ENCODE assay signal across 18 cellular contexts in genomic region chr10:37535459-37536246, GRCh38.
A peak's percentile ranks its signal among the peaks of the same experiment; 100 is the strongest.
DNase-seq lines count a peak whose midpoint lies in the region; ATAC-seq and TF ChIP-seq lines count a peak whose summit lies in the region.
"Had no signal": no experiment of that assay in that cellular context is flagged by ENCODE, and none has a peak within 500 bp of the region (broad histone marks: within the 10 kb centered on the region; RNA-seq: fewer than 3 reads in every experiment).

No MANE protein-coding gene starts in this region.

- H3K36me3 ChIP-seq in HUES64 (ENCODE audit: insufficient read depth, low read length), result no peaks in the 10 kb centered on the region
- H3K36me3 ChIP-seq in neuronal stem cell (replicated peaks in 1 of 2; ENCODE audit: control insufficient read depth in 2 of 2, insufficient read depth in 2 of 2, low read length in 2 of 2), result no peaks in the 10 kb centered on the region
- H3K36me3 ChIP-seq: gastrocnemius medialis had no signal

- H3K36me3 Mint-ChIP-seq in WTC11, result peaks cover 78% of the 10 kb centered on the region
- no peaks in the 10 kb centered on the region for H3K36me3 Mint-ChIP-seq in activated naive CD8-positive, alpha-beta T cell treated with anti-CD3 and anti-CD28 coated beads, Interleukin-2, amount 50 U/mL, for 24 hours (ENCODE audit: low read depth)
- H3K36me3 Mint-ChIP-seq: CD8-positive, alpha-beta memory T cell had no signal

- H3K4me3 ChIP-seq in HUES64 (ENCODE audit: low read length), result no peak overlapping the region
- no peak overlapping the region for H3K4me3 ChIP-seq in neuronal stem cell (ENCODE audit: low read length in 2 of 2)
- H3K4me3 ChIP-seq: gastrocnemius medialis had no signal

- peaks cover 84% of the 10 kb centered on the region for H3K9me3 Mint-ChIP-seq in WTC11
- peaks cover 7% of the 10 kb centered on the region for H3K9me3 Mint-ChIP-seq in activated naive CD8-positive, alpha-beta T cell treated with anti-CD3 and anti-CD28 coated beads, Interleukin-2, amount 50 U/mL, for 24 hours

- 34% methylated on average over 3 of the region's 3 CpGs for WGBS in HUES64
- no CpG with 5 or more reads among the region's 3 CpGs for WGBS in neuronal stem cell (ENCODE audit: extremely low coverage in 2 of 2, insufficient read length in 2 of 2, insufficient replicate concordance in 1 of 2), 2 donors

- DNase-seq in ELR (ENCODE audit: low read depth) (peak; percentile 0), WTC11 (ENCODE audit: low spot score) (no peak), neuronal stem cell (ENCODE audit: low spot score) (no peak), NOMO-1 (lab: John Stamatoyannopoulos, UW; ENCODE audit: unreplicated experiment in 2 of 2) (no peak), NCI-H1092 treated with DMSO at 0.1 percent for 48 hours (lab: John Stamatoyannopoulos, UW) (no peak)
- no peak for DNase-seq in activated naive CD8-positive, alpha-beta T cell treated with anti-CD3 and anti-CD28 coated beads, Interleukin-2, amount 50 U/mL, for 24 hours
- DNase-seq in stimulated activated CD8-positive, alpha-beta memory T cell treated with anti-CD3 and anti-CD28 coated beads, Interleukin-4, amount 100 ng/mL, for 48 hours, result no peak
- DNase-seq: activated CD4-positive, alpha-beta T cell treated with anti-CD3 and anti-CD28 coated beads for 4 hours; activated CD8-positive, alpha-beta memory T cell treated with anti-CD3 and anti-CD28 coated beads, Interleukin-2, amount 50 U/mL, for 4 hours; activated effector memory CD4-positive, alpha-beta T cell treated with Interleukin-2 at 50 U/mL for 16 hours; CD8-positive, alpha-beta memory T cell; DMS79; gastrocnemius medialis; left ventricle myocardium superior; NCI-H2029; nucleus accumbens had no signal

- peak overlapping the region; percentile 11 for H3K4me2 ChIP-seq in neuronal stem cell (ENCODE audit: insufficient read depth, low read length, poor library complexity, severe bottlenecking)

- H2BK120ac ChIP-seq in neuronal stem cell (ENCODE audit: low read depth, low read length), result no peak overlapping the region

- H3K79me1 ChIP-seq in neuronal stem cell (ENCODE audit: low read depth, low read length), result no peaks in the 10 kb centered on the region

- no peak overlapping the region for H3K4me3 Mint-ChIP-seq in WTC11
- no peak overlapping the region for H3K4me3 Mint-ChIP-seq in activated naive CD8-positive, alpha-beta T cell treated with anti-CD3 and anti-CD28 coated beads, Interleukin-2, amount 50 U/mL, for 24 hours
- H3K4me3 Mint-ChIP-seq: CD8-positive, alpha-beta memory T cell had no signal

- CTCF ChIA-PET in WTC11 (lab: Charles Lee), result interaction anchor here (1.2 kb wide), 1 partner anchor 41 kb away, joined by 3 read pairs; no protein-coding TSS in a partner anchor

- no peak overlapping the region for H4K8ac ChIP-seq in neuronal stem cell (ENCODE audit: low read depth, low read length)

- H3K27ac ChIP-seq in HUES64 (ENCODE audit: low read depth, low read length), result peak overlapping the region; percentile 54; the same call in 1 of the 2 replicates
- no peak overlapping the region for H3K27ac ChIP-seq in neuronal stem cell (replicated peaks; ENCODE audit: low read length)
- H3K27ac ChIP-seq: gastrocnemius medialis, RWPE1 had no signal

- H3K27me3 ChIP-seq in HUES64 (ENCODE audit: insufficient read depth, low read length) (no peaks in the 10 kb centered on the region), neuronal stem cell (ENCODE audit: control insufficient read depth in 3 of 3, insufficient read depth in 3 of 3, low read depth in 1 of 3, low read length in 3 of 3) (no peaks in the 10 kb centered on the region)
- H3K27me3 ChIP-seq: gastrocnemius medialis had no signal

- TF ChIP-seq CTCF in WTC11 (IDR thresholded peaks at IDR 0.05), result no peak

- no peak overlapping the region for H3K14ac ChIP-seq in neuronal stem cell (ENCODE audit: low read length)

- no peak overlapping the region for H3K18ac ChIP-seq in neuronal stem cell (ENCODE audit: low read length)

- H2AFZ ChIP-seq in neuronal stem cell (ENCODE audit: low read length), result no peak overlapping the region

- H3K4me1 ChIP-seq in HUES64 (ENCODE audit: insufficient read depth, low read length) (no peaks in the 10 kb centered on the region), neuronal stem cell (ENCODE audit: control insufficient read depth in 2 of 2, insufficient read depth in 1 of 2, low read depth in 1 of 2, low read length in 2 of 2) (no peaks in the 10 kb centered on the region)
- H3K4me1 ChIP-seq: gastrocnemius medialis had no signal

- no peak overlapping the region for H3K4ac ChIP-seq in neuronal stem cell (ENCODE audit: low read length)

- no peak overlapping the region for H3K23ac ChIP-seq in neuronal stem cell (ENCODE audit: low read depth, low read length, poor library complexity)

- POLR2A ChIA-PET in WTC11 (lab: Charles Lee), result no interaction called here

- H3K27ac Mint-ChIP-seq in WTC11, result peak overlapping the region; percentile 91; the same call in 1 of the 2 replicates
- no peak overlapping the region for H3K27ac Mint-ChIP-seq in activated naive CD8-positive, alpha-beta T cell treated with anti-CD3 and anti-CD28 coated beads, Interleukin-2, amount 50 U/mL, for 24 hours
- H3K27ac Mint-ChIP-seq: CD8-positive, alpha-beta memory T cell had no signal

- H2BK5ac ChIP-seq in neuronal stem cell (ENCODE audit: low read length), result no peak overlapping the region

- ATAC-seq in WTC11, result peak; percentile 94
- no peak for ATAC-seq in activated naive CD8-positive, alpha-beta T cell treated with anti-CD3 and anti-CD28 coated beads, Interleukin-2, amount 50 U/mL, for 24 hours
- ATAC-seq: gastrocnemius medialis, left ventricle myocardium superior had no signal

- no peak overlapping the region for H2BK15ac ChIP-seq in neuronal stem cell (ENCODE audit: low read length)

- H2BK12ac ChIP-seq in neuronal stem cell (ENCODE audit: low read length), result no peak overlapping the region

- H3K9me3 ChIP-seq in HUES64 (ENCODE audit: insufficient read depth, low read depth, low read length), result peaks cover 76% of the 10 kb centered on the region
- H3K9me3 ChIP-seq in neuronal stem cell (replicated peaks in 1 of 2; ENCODE audit: control insufficient read depth in 2 of 2, insufficient read depth in 1 of 2, low read depth in 1 of 2, low read length in 2 of 2), result peaks cover 4 to 24% of the 10 kb centered on the region in 2 donors
- H3K9me3 ChIP-seq: gastrocnemius medialis had no signal

- H2AK5ac ChIP-seq in neuronal stem cell (ENCODE audit: low read depth, low read length), result no peak overlapping the region

- H3K4me1 Mint-ChIP-seq in WTC11, result peaks cover 11% of the 10 kb centered on the region
- no peaks in the 10 kb centered on the region for H3K4me1 Mint-ChIP-seq in activated naive CD8-positive, alpha-beta T cell treated with anti-CD3 and anti-CD28 coated beads, Interleukin-2, amount 50 U/mL, for 24 hours
- H3K4me1 Mint-ChIP-seq: CD8-positive, alpha-beta memory T cell had no signal

- H4K91ac ChIP-seq in neuronal stem cell (ENCODE audit: low read depth, low read length, poor library complexity), result no peak overlapping the region

- H3K27me3 Mint-ChIP-seq in WTC11 (ENCODE audit: low read depth), result peaks cover 9% of the 10 kb centered on the region
- no peaks in the 10 kb centered on the region for H3K27me3 Mint-ChIP-seq in activated naive CD8-positive, alpha-beta T cell treated with anti-CD3 and anti-CD28 coated beads, Interleukin-2, amount 50 U/mL, for 24 hours
- H3K27me3 Mint-ChIP-seq: CD8-positive, alpha-beta memory T cell had no signal

- H3K9ac ChIP-seq in HUES64 (ENCODE audit: low read depth, low read length), result no peak overlapping the region
- H3K9ac ChIP-seq in neuronal stem cell (ENCODE audit: low read depth, low read length, poor library complexity), result no peak overlapping the region

TF ChIP-seq in WTC11, 78 proteins besides CTCF, POLR2A, EP300 and RAD21 (continues in another document):
- TF ChIP-seq ZNF425 (CRISPR knock-in tag; conservative IDR thresholded peaks at IDR 0.05) (no peak), ZNF416 (CRISPR knock-in tag; IDR thresholded peaks at IDR 0.05) (no peak), ZNF263 (CRISPR knock-in tag; IDR thresholded peaks at IDR 0.05; ENCODE audit: low read depth) (no peak), ZNF232 (CRISPR knock-in tag; IDR thresholded peaks at IDR 0.05) (no peak), SOX15 (CRISPR knock-in tag; IDR thresholded peaks at IDR 0.05) (no peak), FOXK1 (CRISPR knock-in tag; IDR thresholded peaks at IDR 0.05) (no peak), E2F4 (CRISPR knock-in tag; IDR thresholded peaks at IDR 0.05; ENCODE audit: borderline replicate concordance, low read depth) (no peak), NFYB (CRISPR knock-in tag; conservative IDR thresholded peaks at IDR 0.05; ENCODE audit: low read depth) (no peak), TEAD4 (CRISPR knock-in tag; IDR thresholded peaks at IDR 0.05) (no peak), SP1 (CRISPR knock-in tag; conservative IDR thresholded peaks at IDR 0.05) (no peak)
